Comparison of ENCODE assay signal across 8 cellular contexts in genomic region chr1:41242645-41243171, GRCh38.
DNase-seq lines count a peak whose midpoint lies in the region; ATAC-seq lines count a peak whose summit lies in the region.

No MANE protein-coding gene starts in this region.

- DNase-seq in NCI-H1417 (lab: John Stamatoyannopoulos, UW): peak in 2 of 3 experiments; percentile 83
- no peak for DNase-seq in NCI-H1417 treated with DMSO at 0.1 percent for 48 hours (lab: John Stamatoyannopoulos, UW)
- DNase-seq in NCI-H128 (lab: John Stamatoyannopoulos, UW; ENCODE audit: unreplicated experiment): no peak
- no peak for DNase-seq in GM03348 (ENCODE audit: low spot score)

- ATAC-seq in HG03571 (IDR thresholded peaks at IDR 0.05; ENCODE audit: unreplicated experiment): peak; percentile 4

- peak overlapping the region; percentile 14 for H3K9ac ChIP-seq in iPS-18a (ENCODE audit: low read length)
- H3K9ac ChIP-seq in subcutaneous abdominal adipose tissue (ENCODE audit: low read length in 5 of 5): peak overlapping the region in 4 of 5 donors; percentile 69 to 86 (median 73)

- H3K36me3 ChIP-seq in iPS-18a (ENCODE audit: control insufficient read depth, low read depth, low read length) (no peaks in the 10 kb centered on the region), subcutaneous abdominal adipose tissue (ENCODE audit: control insufficient read depth in 5 of 5, insufficient read depth in 5 of 5, low read length in 5 of 5) (no peaks in the 10 kb centered on the region)

- H3K27me3 ChIP-seq in iPS-18a (ENCODE audit: control insufficient read depth, insufficient read depth, low read length): peaks cover 26% of the 10 kb centered on the region
- no peaks in the 10 kb centered on the region for H3K27me3 ChIP-seq in subcutaneous abdominal adipose tissue (ENCODE audit: control insufficient read depth in 5 of 5, insufficient read depth in 4 of 5, low read length in 5 of 5)

- peaks cover 13% of the 10 kb centered on the region for H3K4me1 ChIP-seq in iPS-18a (ENCODE audit: control insufficient read depth, low read depth, low read length)
- peaks cover 0 to 30% (median 22%) of the 10 kb centered on the region in 5 donors for H3K4me1 ChIP-seq in subcutaneous abdominal adipose tissue (ENCODE audit: control insufficient read depth in 5 of 5, insufficient read depth in 5 of 5, low read length in 5 of 5)

- H3K27me3 Mint-ChIP-seq in activated naive CD4-positive, alpha-beta T cell treated with anti-CD3 and anti-CD28 coated beads, Interleukin-2, amount 50 U/mL, for 24 hours: no peaks in the 10 kb centered on the region

- no peaks in the 10 kb centered on the region for H3K9me3 ChIP-seq in iPS-18a (ENCODE audit: control insufficient read depth, low read depth, low read length)
- no peaks in the 10 kb centered on the region for H3K9me3 ChIP-seq in subcutaneous abdominal adipose tissue (ENCODE audit: control insufficient read depth in 5 of 5, low read length in 5 of 5)

- H3K27ac Mint-ChIP-seq in activated naive CD4-positive, alpha-beta T cell treated with anti-CD3 and anti-CD28 coated beads, Interleukin-2, amount 50 U/mL, for 24 hours: peak overlapping the region; percentile 85

- H3K27ac ChIP-seq in iPS-18a (ENCODE audit: low read length) (no peak overlapping the region), subcutaneous abdominal adipose tissue (ENCODE audit: low read depth, low read length) (peak overlapping the region; percentile 58)

- peaks cover 19% of the 10 kb centered on the region for H3K4me1 Mint-ChIP-seq in activated naive CD4-positive, alpha-beta T cell treated with anti-CD3 and anti-CD28 coated beads, Interleukin-2, amount 50 U/mL, for 24 hours

- no peaks in the 10 kb centered on the region for H3K9me3 Mint-ChIP-seq in activated naive CD4-positive, alpha-beta T cell treated with anti-CD3 and anti-CD28 coated beads, Interleukin-2, amount 50 U/mL, for 24 hours

- H3K36me3 Mint-ChIP-seq in activated naive CD4-positive, alpha-beta T cell treated with anti-CD3 and anti-CD28 coated beads, Interleukin-2, amount 50 U/mL, for 24 hours: peaks cover 3% of the 10 kb centered on the region

- H3K4me3 Mint-ChIP-seq in activated naive CD4-positive, alpha-beta T cell treated with anti-CD3 and anti-CD28 coated beads, Interleukin-2, amount 50 U/mL, for 24 hours: peak overlapping the region; percentile 77

- H3K4me3 ChIP-seq in iPS-18a (ENCODE audit: low read length) (peak overlapping the region; percentile 60), subcutaneous abdominal adipose tissue (ENCODE audit: low read depth in 1 of 5, low read length in 5 of 5) (peak overlapping the region; percentile 63 to 77 (median 71))

Comparison
In these comparisons a context has a peak if more than half of its experiments do, and no peak if none do; other contexts are left out.
1. DNase-seq: peak in NCI-H1417 (2 of 3); none in NCI-H1417 treated with DMSO at 0.1 percent for 48 hours (single experiment), NCI-H128 (single experiment) and GM03348 (single experiment).